7 cellular contexts compared by ENCODE assay signal in the genomic region with DNA sequence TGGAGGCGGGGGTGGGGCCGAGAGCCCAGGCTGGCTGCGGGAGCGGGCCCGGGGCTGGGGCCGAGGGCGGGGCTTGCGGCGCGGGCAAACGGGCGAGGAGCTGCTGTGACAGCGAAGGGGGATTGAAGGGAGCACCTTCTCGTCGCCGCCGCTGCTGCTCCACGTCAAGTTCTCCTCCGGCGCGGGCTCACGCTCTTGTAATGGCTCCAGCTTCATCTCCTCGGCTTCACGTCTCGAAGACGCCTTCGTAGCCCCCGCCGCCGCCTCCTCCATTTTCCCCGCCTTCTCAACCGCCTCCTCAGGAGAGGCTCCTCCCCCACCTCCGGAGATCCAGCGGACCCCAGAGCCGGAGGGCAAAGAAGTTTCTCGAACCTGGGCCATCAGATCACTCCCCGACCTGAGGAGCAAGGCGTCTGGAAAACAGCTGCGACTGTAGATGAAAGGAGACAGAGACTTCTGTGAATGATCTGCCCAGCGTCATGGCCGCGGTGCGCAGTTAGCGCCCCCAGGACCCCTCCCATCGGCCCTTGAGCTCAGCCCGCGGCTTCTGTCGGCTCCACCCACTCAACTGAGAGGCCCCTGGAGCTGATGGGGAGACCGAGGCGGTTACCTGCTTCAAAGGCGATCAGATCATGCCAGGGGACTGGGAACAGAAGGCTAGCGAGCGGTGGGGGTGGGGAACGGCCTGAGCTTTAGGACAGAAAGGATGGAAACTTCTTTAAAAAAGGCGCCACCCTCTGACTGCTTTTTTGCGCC. TPM values are rescaled to one million over a fixed set of nuclear protein-coding genes. Genes with fewer than 3 reads are reported as not detected.
A peak's percentile ranks its signal among the peaks of the same experiment; 100 is the strongest.
DNase-seq lines count a peak whose midpoint lies in the region; ATAC-seq and TF ChIP-seq lines count a peak whose summit lies in the region.

No MANE protein-coding gene starts in this region.

- intact Hi-C loops in activated CD8-positive, alpha-beta T cell treated with anti-CD3 and anti-CD28 coated beads for 36 hours (cut with micrococcal nuclease) = no loop called here

- peaks cover 10% of the 10 kb centered on the region for H3K4me1 Mint-ChIP-seq in activated CD8-positive, alpha-beta T cell treated with anti-CD3 and anti-CD28 coated beads for 36 hours (ENCODE audit: low read depth)
- peaks cover 14% of the 10 kb centered on the region for H3K4me1 Mint-ChIP-seq in mesothelial cell of epicardium

- peak; percentile 29 for ATAC-seq in GM18519 (IDR thresholded peaks at IDR 0.05; ENCODE audit: low FRiP score, unreplicated experiment)
- ATAC-seq in HG02870 (IDR thresholded peaks at IDR 0.05; ENCODE audit: unreplicated experiment) = peak; percentile 52
- peak; percentile 71 for ATAC-seq in activated CD8-positive, alpha-beta T cell treated with anti-CD3 and anti-CD28 coated beads for 36 hours

- peak overlapping the region; percentile 95 for H3K27ac Mint-ChIP-seq in activated CD8-positive, alpha-beta T cell treated with anti-CD3 and anti-CD28 coated beads for 36 hours
- H3K27ac Mint-ChIP-seq in mesothelial cell of epicardium = peak overlapping the region; percentile 99

- DNase-seq in NCI-H226 = peak; percentile 1
- DNase-seq in activated CD8-positive, alpha-beta T cell treated with anti-CD3 and anti-CD28 coated beads for 36 hours = peak; percentile 59
- peak; percentile 49 for DNase-seq in effector CD8-positive, alpha-beta T cell (lab: John Stamatoyannopoulos, UW)
- DNase-seq in mesothelial cell of epicardium (ENCODE audit: low spot score in 2 of 2, unreplicated experiment in 2 of 2) = peak; percentile 32 to 67
- DNase-seq in stimulated activated CD8-positive, alpha-beta memory T cell treated with anti-CD3 and anti-CD28 coated beads, Interleukin-4, amount 100 ng/mL, for 1 hour (ENCODE audit: low read depth in 2 of 2, low spot score in 1 of 2) = peak; percentile 27 to 40

- peaks cover 3% of the 10 kb centered on the region for H3K36me3 Mint-ChIP-seq in activated CD8-positive, alpha-beta T cell treated with anti-CD3 and anti-CD28 coated beads for 36 hours (ENCODE audit: low read depth)
- H3K36me3 Mint-ChIP-seq in mesothelial cell of epicardium = no peaks in the 10 kb centered on the region

- peak overlapping the region; percentile 87 for H3K4me3 Mint-ChIP-seq in activated CD8-positive, alpha-beta T cell treated with anti-CD3 and anti-CD28 coated beads for 36 hours
- H3K4me3 Mint-ChIP-seq in mesothelial cell of epicardium = peak overlapping the region; percentile 90

- no peaks in the 10 kb centered on the region for H3K9me3 Mint-ChIP-seq in activated CD8-positive, alpha-beta T cell treated with anti-CD3 and anti-CD28 coated beads for 36 hours
- peaks cover 22% of the 10 kb centered on the region for H3K9me3 Mint-ChIP-seq in mesothelial cell of epicardium

- TF ChIP-seq CTCF in activated CD8-positive, alpha-beta T cell treated with anti-CD3 and anti-CD28 coated beads for 36 hours (IDR thresholded peaks at IDR 0.05) = no peak
- no peak for TF ChIP-seq CTCF in mesothelial cell of epicardium (IDR thresholded peaks at IDR 0.05; ENCODE audit: unreplicated experiment)

- POLR2A ChIA-PET in activated CD8-positive, alpha-beta T cell treated with anti-CD3 and anti-CD28 coated beads for 36 hours (lab: Charles Lee) = interaction anchor here (0.6 to 1.6 kb wide), 3 partner anchors 37 to 1119 kb away, joined by 4 to 8 read pairs (median 7); a partner anchor contains a TSS

- no peaks in the 10 kb centered on the region for H3K27me3 Mint-ChIP-seq in activated CD8-positive, alpha-beta T cell treated with anti-CD3 and anti-CD28 coated beads for 36 hours
- no peaks in the 10 kb centered on the region for H3K27me3 Mint-ChIP-seq in mesothelial cell of epicardium (ENCODE audit: low read depth)

- CTCF ChIA-PET in activated CD8-positive, alpha-beta T cell treated with anti-CD3 and anti-CD28 coated beads for 36 hours (lab: Charles Lee) = interaction anchor here (0.8 to 1.2 kb wide), 3 partner anchors 37 to 489 kb away, joined by 3 to 5 read pairs (median 4); a partner anchor contains a TSS

RNA-seq across cellular contexts. Expression of a gene that starts 0.9 kb away (rescaled TPM):
- 1 to 10 TPM; 1.2 to 1.5 TPM for total RNA-seq in activated CD8-positive, alpha-beta T cell treated with anti-CD3 and anti-CD28 coated beads for 36 hours
- total RNA-seq in mesothelial cell of epicardium = 4.6 to 5.6 TPM (median 5.1 TPM) in 3 replicates

RNA-seq across cellular contexts. Expression of a gene that starts 36.8 kb away (rescaled TPM):
- total RNA-seq in activated CD8-positive, alpha-beta T cell treated with anti-CD3 and anti-CD28 coated beads for 36 hours = 10 to 100 TPM; 16.4 to 17.0 TPM
- total RNA-seq in mesothelial cell of epicardium = 35.9 to 40.2 TPM (median 40.1 TPM) in 3 replicates

Comparison
In these comparisons a context has a peak if more than half of its experiments do, and no peak if none do; other contexts are left out.
1. Peak in every context shown above with its lines: DNase-seq and ATAC-seq.
2. DNase-seq: peak in every context shown above with its lines; median percentile 59 in activated CD8-positive, alpha-beta T cell treated with anti-CD3 and anti-CD28 coated beads for 36 hours; 50 in mesothelial cell of epicardium; 49 in effector CD8-positive, alpha-beta T cell; 34 in stimulated activated CD8-positive, alpha-beta memory T cell treated with anti-CD3 and anti-CD28 coated beads, Interleukin-4, amount 100 ng/mL, for 1 hour; 1 in NCI-H226.